ENCODE assay signal across 1 cellular context in the genomic region with DNA sequence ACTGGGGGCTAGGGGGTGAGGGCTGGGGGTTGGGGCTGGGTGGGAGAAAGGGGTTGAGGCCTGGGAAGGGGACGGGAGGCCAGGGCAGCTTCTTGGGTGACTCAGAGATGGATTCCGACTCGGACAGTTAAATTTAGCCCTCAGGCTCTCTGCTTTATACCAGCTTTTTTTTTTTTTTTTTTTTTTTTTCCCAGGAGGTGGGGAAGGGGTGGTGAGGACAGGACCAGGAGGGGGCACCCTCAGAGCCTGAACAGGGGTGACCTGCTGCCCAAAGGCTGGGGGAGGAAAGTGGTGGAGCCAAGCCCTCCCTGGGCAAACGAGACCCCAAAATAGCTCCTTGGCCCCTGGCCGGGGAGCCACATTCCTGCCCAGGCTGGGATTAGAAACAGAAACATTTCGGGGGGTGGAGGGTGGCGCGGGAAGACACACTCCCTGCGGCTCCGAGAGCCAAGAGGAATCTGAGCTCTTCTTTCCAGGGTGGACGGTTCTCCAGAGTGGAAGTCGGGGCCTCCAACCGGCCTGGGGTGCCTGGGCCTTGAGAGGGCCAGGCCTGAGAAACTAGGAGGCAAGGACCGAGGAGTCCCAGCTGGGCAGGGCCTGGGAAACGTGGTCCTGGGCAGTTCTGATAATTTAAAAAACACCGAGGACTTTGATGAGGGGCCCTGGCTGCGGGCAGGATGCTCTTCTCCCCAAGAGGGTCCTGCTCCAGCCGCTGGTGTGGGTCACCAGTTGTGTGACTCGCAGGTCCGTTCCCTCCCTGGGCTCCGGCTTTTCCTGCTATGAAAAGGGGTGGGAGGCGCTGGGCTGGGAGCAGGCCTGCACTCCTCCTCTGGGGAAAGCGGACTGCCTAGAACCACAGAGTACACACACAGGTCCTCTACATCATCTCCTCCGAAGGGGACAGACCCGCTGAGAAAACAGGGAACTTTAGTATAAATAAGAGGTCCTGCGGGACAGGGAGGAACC.
TF ChIP-seq lines count a peak whose summit lies in the region.

No MANE protein-coding gene starts in this region.

TF ChIP-seq in A549, 52 proteins besides CTCF, POLR2A, EP300 and RAD21 (continued from another document):
- no peak for TF ChIP-seq PHF8 (IDR thresholded peaks at IDR 0.05; ENCODE audit: borderline replicate concordance, low read depth)
- no peak for TF ChIP-seq ATOH8 (CRISPR knock-in tag; IDR thresholded peaks at IDR 0.05; ENCODE audit: low read depth)
- TF ChIP-seq MAX (IDR thresholded peaks at IDR 0.05) = no peak
- TF ChIP-seq FOSB (CRISPR knock-in tag; IDR thresholded peaks at IDR 0.05) = no peak
